Comparison of ENCODE assay signal across 1 cellular context in genomic region chr5:177065480-177065879, GRCh38.
TF ChIP-seq lines count a peak whose summit lies in the region.

No MANE protein-coding gene starts in this region.

TF ChIP-seq in IMR-90, 13 proteins besides CTCF, POLR2A, EP300 and RAD21:
- no peak for TF ChIP-seq CEBPB (IDR thresholded peaks at IDR 0.05; ENCODE audit: low read depth, low read length)
- no peak for TF ChIP-seq CHD1 (IDR thresholded peaks at IDR 0.05; ENCODE audit: low read depth, low read length)
